Comparison of ENCODE assay signal across 11 cellular contexts in the genomic region with DNA sequence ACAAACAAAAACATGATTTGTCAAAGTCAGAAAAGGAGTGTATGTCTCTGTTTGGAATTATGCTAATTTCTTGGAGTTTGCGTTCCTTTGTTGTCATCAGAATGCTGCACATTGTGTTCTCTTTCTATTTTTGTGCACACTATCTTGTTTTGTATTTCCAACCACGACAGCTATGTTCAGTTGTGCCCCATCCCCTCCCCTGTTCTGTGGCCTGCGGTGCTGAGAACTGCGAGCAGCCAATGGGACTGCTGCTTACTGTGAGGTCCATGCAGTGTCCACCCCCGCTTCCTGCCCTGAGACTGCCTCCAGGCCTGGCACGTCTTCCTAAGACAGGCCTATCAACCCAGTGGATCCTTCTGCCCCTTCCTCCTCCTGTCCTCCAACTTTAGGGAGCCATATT.
DNase-seq lines count a peak whose midpoint lies in the region; ATAC-seq lines count a peak whose summit lies in the region.
"Had no signal": no experiment of that assay in that cellular context is flagged by ENCODE, and none has a peak within 500 bp of the region (broad histone marks: within the 10 kb centered on the region; RNA-seq: fewer than 3 reads in every experiment).

No MANE protein-coding gene starts in this region.

- ATAC-seq in sciatic nerve (peak; percentile 64), GM21717 (IDR thresholded peaks at IDR 0.05; ENCODE audit: unreplicated experiment) (no peak)

- H3K27ac ChIP-seq in cingulate gyrus (ENCODE audit: low read depth, low read length): peak overlapping the region; percentile 98

- DNase-seq in H4 (ENCODE audit: low spot score) (peak; percentile 12), iPS-NIHi11 (ENCODE audit: low spot score) (peak; percentile 41), sciatic nerve (ENCODE audit: low spot score) (no peak), COLO668 (lab: John Stamatoyannopoulos, UW; ENCODE audit: unreplicated experiment) (no peak), hepatic stellate cell (ENCODE audit: low spot score) (no peak)
- no peak for DNase-seq in activated naive CD4-positive, alpha-beta T cell (lab: John Stamatoyannopoulos, UW)
- DNase-seq: activated CD4-positive, alpha-beta memory T cell treated with anti-CD3 and anti-CD28 coated beads, Interleukin-2, amount 10 ng/mL, durations not matched to agents 7 days and 5 days; amniotic stem cell; CD4-positive, alpha-beta T cell had no signal

- intact Hi-C loops in sciatic nerve (cut with DNase I): no loop called here

Comparison
In these comparisons a context has a peak if more than half of its experiments do, and no peak if none do; other contexts are left out.
1. DNase-seq: peak in H4 (single experiment) and iPS-NIHi11 (single experiment); none in sciatic nerve (single experiment), COLO668 (single experiment), hepatic stellate cell (single experiment) and activated naive CD4-positive, alpha-beta T cell (0 of 4).